In genomic region chr7:1665721-1666250, GRCh38 we compare ENCODE assay signal across 1 cellular context.
TF ChIP-seq lines count a peak whose summit lies in the region.

No MANE protein-coding gene starts in this region.

TF ChIP-seq in A549, 52 proteins besides CTCF, POLR2A, EP300 and RAD21 (continued from another document):
- TF ChIP-seq ATOH8 (CRISPR knock-in tag; IDR thresholded peaks at IDR 0.05; ENCODE audit: low read depth) (no peak), HES2 (IDR thresholded peaks at IDR 0.05) (no peak), CHD2 (IDR thresholded peaks at IDR 0.05; ENCODE audit: low read length, partially characterized antibody) (no peak), POLR2AphosphoS2 (conservative IDR thresholded peaks at IDR 0.05; ENCODE audit: low read length) (no peak), MAFK (IDR thresholded peaks at IDR 0.05; ENCODE audit: partially characterized antibody) (no peak)
